8 cellular contexts compared by ENCODE assay signal in genomic region chr15:82750831-82751181, GRCh38. TPM values are rescaled to one million over a fixed set of nuclear protein-coding genes. Genes with fewer than 3 reads are reported as not detected.
DNase-seq lines count a peak whose midpoint lies in the region; ATAC-seq, FAIRE-seq and TF ChIP-seq lines count a peak whose summit lies in the region.

No MANE protein-coding gene starts in this region.

- FAIRE-seq in GM12891 (lab: Jason Lieb, UNC): no peak

- no peak for TF ChIP-seq POLR2A in GM12891 (IDR thresholded peaks at IDR 0.05; ENCODE audit: low read depth, low read length)

- H3K36me3 ChIP-seq in HUES64 (ENCODE audit: insufficient read depth, low read length) (peaks cover 31% of the 10 kb centered on the region), iPS-18a (ENCODE audit: control insufficient read depth, low read depth, low read length) (peaks cover 14% of the 10 kb centered on the region)

- H3K9me3 Mint-ChIP-seq in activated naive CD8-positive, alpha-beta T cell treated with anti-CD3 and anti-CD28 coated beads, Interleukin-2, amount 50 U/mL, for 24 hours: no peaks in the 10 kb centered on the region
- no peaks in the 10 kb centered on the region for H3K9me3 Mint-ChIP-seq in stimulated activated memory B cell treated with anti-CD40 and anti-IgM and Interleukin-4, amounts not matched to agents 10 μg/mL and 1 μg/mL and 100 μg/mL, for 72 hours

- H3K4me1 ChIP-seq in HUES64 (ENCODE audit: insufficient read depth, low read length) (peaks cover 4% of the 10 kb centered on the region; the same call in 1 of the 2 replicates), iPS-18a (ENCODE audit: control insufficient read depth, low read depth, low read length) (no peaks in the 10 kb centered on the region)

- H3K27ac Mint-ChIP-seq in activated naive CD8-positive, alpha-beta T cell treated with anti-CD3 and anti-CD28 coated beads, Interleukin-2, amount 50 U/mL, for 24 hours: peak overlapping the region; percentile 94
- H3K27ac Mint-ChIP-seq in stimulated activated memory B cell treated with anti-CD40 and anti-IgM and Interleukin-4, amounts not matched to agents 10 μg/mL and 1 μg/mL and 100 μg/mL, for 72 hours: peak overlapping the region; percentile 88

- H3K9ac ChIP-seq in HUES64 (ENCODE audit: low read depth, low read length) (peak overlapping the region; percentile 68), iPS-18a (ENCODE audit: low read length) (peak overlapping the region; percentile 77)

- H3K27me3 ChIP-seq in HUES64 (ENCODE audit: insufficient read depth, low read length): no peaks in the 10 kb centered on the region
- H3K27me3 ChIP-seq in iPS-18a (ENCODE audit: control insufficient read depth, insufficient read depth, low read length): no peaks in the 10 kb centered on the region

- H3K4me3 ChIP-seq in HUES64 (ENCODE audit: low read length): peak overlapping the region; percentile 94
- H3K4me3 ChIP-seq in iPS-18a (ENCODE audit: low read length): peak overlapping the region; percentile 99

- ATAC-seq in GM21515 (IDR thresholded peaks at IDR 0.05; ENCODE audit: unreplicated experiment): peak; percentile 37
- no peak for ATAC-seq in activated naive CD8-positive, alpha-beta T cell treated with anti-CD3 and anti-CD28 coated beads, Interleukin-2, amount 50 U/mL, for 24 hours
- ATAC-seq in stimulated activated memory B cell treated with anti-CD40 and anti-IgM and Interleukin-4, amounts not matched to agents 10 μg/mL and 1 μg/mL and 100 μg/mL, for 72 hours: peak; percentile 52

- peak; percentile 19 for DNase-seq in GM03348 (ENCODE audit: low spot score)
- DNase-seq in activated naive CD8-positive, alpha-beta T cell treated with anti-CD3 and anti-CD28 coated beads, Interleukin-2, amount 50 U/mL, for 24 hours: peak; percentile 16
- no peak for DNase-seq in GM12891 (ENCODE audit: insufficient read length, low spot score)
- DNase-seq in LoVo (ENCODE audit: low spot score): no peak

- H3K9me3 ChIP-seq in HUES64 (ENCODE audit: insufficient read depth, low read depth, low read length) (no peaks in the 10 kb centered on the region), iPS-18a (ENCODE audit: control insufficient read depth, low read depth, low read length) (no peaks in the 10 kb centered on the region)

- H3K4me1 Mint-ChIP-seq in activated naive CD8-positive, alpha-beta T cell treated with anti-CD3 and anti-CD28 coated beads, Interleukin-2, amount 50 U/mL, for 24 hours: peaks cover 55% of the 10 kb centered on the region
- peaks cover 56% of the 10 kb centered on the region for H3K4me1 Mint-ChIP-seq in stimulated activated memory B cell treated with anti-CD40 and anti-IgM and Interleukin-4, amounts not matched to agents 10 μg/mL and 1 μg/mL and 100 μg/mL, for 72 hours

- 4% methylated on average over 7 of the region's 8 CpGs for WGBS in HUES64

- peak overlapping the region; percentile 94 for H3K4me3 Mint-ChIP-seq in activated naive CD8-positive, alpha-beta T cell treated with anti-CD3 and anti-CD28 coated beads, Interleukin-2, amount 50 U/mL, for 24 hours
- peak overlapping the region; percentile 99 for H3K4me3 Mint-ChIP-seq in stimulated activated memory B cell treated with anti-CD40 and anti-IgM and Interleukin-4, amounts not matched to agents 10 μg/mL and 1 μg/mL and 100 μg/mL, for 72 hours

- H3K36me3 Mint-ChIP-seq in activated naive CD8-positive, alpha-beta T cell treated with anti-CD3 and anti-CD28 coated beads, Interleukin-2, amount 50 U/mL, for 24 hours (ENCODE audit: low read depth): peaks cover 39% of the 10 kb centered on the region
- peaks cover 27% of the 10 kb centered on the region for H3K36me3 Mint-ChIP-seq in stimulated activated memory B cell treated with anti-CD40 and anti-IgM and Interleukin-4, amounts not matched to agents 10 μg/mL and 1 μg/mL and 100 μg/mL, for 72 hours

- H3K27ac ChIP-seq in HUES64 (ENCODE audit: low read depth, low read length): 0 out of 2 replicates have a peak overlapping the region, but pooled peaks have one; percentile 19
- H3K27ac ChIP-seq in iPS-18a (ENCODE audit: low read length): peak overlapping the region; percentile 5

- no peaks in the 10 kb centered on the region for H3K27me3 Mint-ChIP-seq in activated naive CD8-positive, alpha-beta T cell treated with anti-CD3 and anti-CD28 coated beads, Interleukin-2, amount 50 U/mL, for 24 hours
- H3K27me3 Mint-ChIP-seq in stimulated activated memory B cell treated with anti-CD40 and anti-IgM and Interleukin-4, amounts not matched to agents 10 μg/mL and 1 μg/mL and 100 μg/mL, for 72 hours: no peaks in the 10 kb centered on the region

TF ChIP-seq in GM12891, 5 proteins besides CTCF, POLR2A, EP300 and RAD21:
- TF ChIP-seq TAF1 (IDR thresholded peaks at IDR 0.05; ENCODE audit: low read depth, low read length): no peak
- TF ChIP-seq POU2F2 (IDR thresholded peaks at IDR 0.05; ENCODE audit: low read depth, low read length): no peak
- no peak for TF ChIP-seq SPI1 (IDR thresholded peaks at IDR 0.05; ENCODE audit: low read depth, low read length)
- TF ChIP-seq POLR2AphosphoS5 (IDR thresholded peaks at IDR 0.05; ENCODE audit: low read depth, low read length): no peak
- TF ChIP-seq PAX5 (IDR thresholded peaks at IDR 0.05; ENCODE audit: insufficient read depth, low read length, severe bottlenecking): no peak
TF ChIP-seq in GM12891: peak in this region for 0.

RNA-seq across cellular contexts. Expression of gene AP3B2, which starts 41.1 kb away (rescaled TPM):
- polyA plus RNA-seq in HUES64 (2013, experiment 1 of 2): 12.4 TPM
- polyA plus RNA-seq in HUES64 (2013, experiment 2 of 2): 13.3 TPM
- polyA plus RNA-seq in GM12891 (2012; ENCODE audit: low read depth, missing spikeins): 0.24 TPM

RNA-seq across cellular contexts. Expression of gene FSD2, which starts 55.1 kb away (rescaled TPM):
- not detected for polyA plus RNA-seq in HUES64 (2013, experiment 1 of 2)
- not detected for polyA plus RNA-seq in HUES64 (2013, experiment 2 of 2)
- 0.03 TPM for polyA plus RNA-seq in GM12891 (2012; ENCODE audit: low read depth, missing spikeins)

RNA-seq across cellular contexts. Expression of gene WHAMM, which starts 58.6 kb away (rescaled TPM):
- polyA plus RNA-seq in HUES64 (2013, experiment 1 of 2): 1.0 TPM
- 1.6 TPM for polyA plus RNA-seq in HUES64 (2013, experiment 2 of 2)
- 4.9 TPM for polyA plus RNA-seq in GM12891 (2012; ENCODE audit: low read depth, missing spikeins)

Comparison
In these comparisons a context has a peak if more than half of its experiments do, and no peak if none do; other contexts are left out.
1. DNase-seq: peak in GM03348 (single experiment) and activated naive CD8-positive, alpha-beta T cell treated with anti-CD3 and anti-CD28 coated beads, Interleukin-2, amount 50 U/mL, for 24 hours (single experiment); none in GM12891 (single experiment) and LoVo (single experiment).